Comparison of ENCODE assay signal across 13 cellular contexts in the genomic region with DNA sequence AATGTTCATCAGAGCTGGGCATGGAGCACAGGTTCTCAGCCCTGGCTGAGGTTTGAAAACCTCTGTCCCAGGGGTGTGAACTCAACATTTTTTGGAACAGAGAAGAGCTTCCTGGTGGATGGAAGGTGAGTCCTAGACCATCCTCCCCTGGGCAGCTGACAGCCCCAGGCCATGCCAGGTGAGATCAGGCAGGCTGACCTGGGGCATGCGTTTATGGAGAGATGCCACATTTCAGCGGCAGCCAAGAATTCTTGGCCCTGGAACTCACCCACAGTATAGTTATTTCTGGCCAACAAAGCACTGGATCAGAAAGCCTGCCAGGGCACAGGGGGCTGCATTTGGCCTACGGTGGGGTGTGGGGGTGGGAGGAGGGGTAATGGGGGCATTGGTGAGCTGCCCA.
"Had no signal": no experiment of that assay in that cellular context is flagged by ENCODE, and none has a peak within 500 bp of the region (broad histone marks: within the 10 kb centered on the region; RNA-seq: fewer than 3 reads in every experiment).

No MANE protein-coding gene starts in this region.

- H3K27me3 Mint-ChIP-seq: naive thymus-derived CD8-positive, alpha-beta T cell had no signal

- H2AFZ ChIP-seq: hepatocyte had no signal

- H3K79me2 ChIP-seq: hepatocyte had no signal

- H3K27me3 ChIP-seq: gastroesophageal sphincter, hepatocyte, sigmoid colon, suprapubic skin, upper lobe of left lung had no signal

- ATAC-seq: activated T-cell treated with anti-CD3 and anti-CD28 coated beads, Interleukin-2, amount 50 U/mL, for 72 hours; gastroesophageal sphincter; naive thymus-derived CD8-positive, alpha-beta T cell had no signal

- H3K4me3 Mint-ChIP-seq: activated T-cell treated with anti-CD3 and anti-CD28 coated beads, Interleukin-2, amount 50 U/mL, for 72 hours; naive thymus-derived CD8-positive, alpha-beta T cell had no signal

- H3K9me3 ChIP-seq: prostate gland, sigmoid colon, suprapubic skin, upper lobe of left lung had no signal

- H3K27ac ChIP-seq: gastroesophageal sphincter, hepatocyte, prostate gland, sigmoid colon, suprapubic skin, upper lobe of left lung had no signal

- H3K27ac Mint-ChIP-seq: activated T-cell treated with anti-CD3 and anti-CD28 coated beads, Interleukin-2, amount 50 U/mL, for 72 hours had no signal

- H3K4me1 ChIP-seq: prostate gland, suprapubic skin, upper lobe of left lung had no signal

- H3K4me3 ChIP-seq: gastroesophageal sphincter, hepatocyte, prostate gland, sigmoid colon, suprapubic skin, upper lobe of left lung had no signal

- H3K9me3 Mint-ChIP-seq: activated T-cell treated with anti-CD3 and anti-CD28 coated beads, Interleukin-2, amount 50 U/mL, for 72 hours had no signal

- H3K4me2 ChIP-seq: hepatocyte had no signal

- H3K36me3 ChIP-seq: gastroesophageal sphincter, prostate gland, sigmoid colon, suprapubic skin, upper lobe of left lung had no signal

- DNase-seq: activated CD4-positive, alpha-beta T cell treated with anti-CD3 and anti-CD28 coated beads, Interleukin-2, amount 50 U/mL, for 4 hours; activated T-cell treated with anti-CD3 and anti-CD28 coated beads, Interleukin-2, amount 50 U/mL, for 72 hours; kidney; naive thymus-derived CD8-positive, alpha-beta T cell; nucleus accumbens; sigmoid colon; stimulated activated CD4-positive, alpha-beta T cell treated with anti-CD3 and anti-CD28 coated beads, Interleukin-12 subunit alpha, Interleukin-12 subunit beta, amount 100 ng/mL, for 4 hours; stimulated activated naive CD4-positive, alpha-beta T cell treated with Interleukin-2 at 50 U/mL for 16 hours; upper lobe of left lung had no signal
